Comparison of ENCODE assay signal across 19 cellular contexts in genomic region chr19:11191934-11192333, GRCh38. TPM values are rescaled to one million over a fixed set of nuclear protein-coding genes. Genes with fewer than 3 reads are reported as not detected.
A peak's percentile ranks its signal among the peaks of the same experiment; 100 is the strongest.
DNase-seq lines count a peak whose midpoint lies in the region; ATAC-seq and TF ChIP-seq lines count a peak whose summit lies in the region.
"Had no signal": no experiment of that assay in that cellular context is flagged by ENCODE, and none has a peak within 500 bp of the region (broad histone marks: within the 10 kb centered on the region; RNA-seq: fewer than 3 reads in every experiment).

No MANE protein-coding gene starts in this region.

- no peak overlapping the region for H3K27ac Mint-ChIP-seq in naive thymus-derived CD8-positive, alpha-beta T cell
- H3K27ac Mint-ChIP-seq: activated CD8-positive, alpha-beta memory T cell treated with anti-CD3 and anti-CD28 coated beads, Interleukin-2, amount 10 ng/mL, durations not matched to agents 7 days and 5 days; activated naive CD4-positive, alpha-beta T cell treated with anti-CD3 and anti-CD28 coated beads for 36 hours had no signal

- POLR2A ChIA-PET in RWPE1 (lab: Yijun Ruan, JAX; ENCODE audit: low non-redundant PET) = no interaction called here
- POLR2A ChIA-PET in naive thymus-derived CD8-positive, alpha-beta T cell (lab: Charles Lee) = no interaction called here

- TF ChIP-seq CTCF in GM06990 (IDR thresholded peaks at IDR 0.05; ENCODE audit: insufficient read depth, low read length, poor library complexity, severe bottlenecking) = no peak
- TF ChIP-seq CTCF in RWPE1 (conservative IDR thresholded peaks at IDR 0.05; ENCODE audit: low read depth) = no peak

- no peak overlapping the region for H3K4me3 Mint-ChIP-seq in naive thymus-derived CD8-positive, alpha-beta T cell
- H3K4me3 Mint-ChIP-seq: activated CD8-positive, alpha-beta memory T cell treated with anti-CD3 and anti-CD28 coated beads, Interleukin-2, amount 10 ng/mL, durations not matched to agents 7 days and 5 days; activated naive CD4-positive, alpha-beta T cell treated with anti-CD3 and anti-CD28 coated beads for 36 hours had no signal

- H3K9ac ChIP-seq in skeletal muscle satellite cell (ENCODE audit: low read depth, low read length) = no peak overlapping the region

- H3K36me3 Mint-ChIP-seq in naive thymus-derived CD8-positive, alpha-beta T cell = no peaks in the 10 kb centered on the region
- H3K36me3 Mint-ChIP-seq: activated CD8-positive, alpha-beta memory T cell treated with anti-CD3 and anti-CD28 coated beads, Interleukin-2, amount 10 ng/mL, durations not matched to agents 7 days and 5 days had no signal

- H3K4me3 ChIP-seq in GM06990 (replicated peaks; ENCODE audit: low read depth, low read length) (no peak overlapping the region), skeletal muscle satellite cell (ENCODE audit: low read length) (peak overlapping the region; percentile 19)
- H3K4me3 ChIP-seq: cardiac muscle cell had no signal

- H3K36me3 ChIP-seq in GM06990 (ENCODE audit: control insufficient read depth, insufficient read depth, low read length) (no peaks in the 10 kb centered on the region), skeletal muscle satellite cell (ENCODE audit: insufficient read depth, low read length) (peaks cover 62% of the 10 kb centered on the region)

- no peaks in the 10 kb centered on the region for H3K9me3 Mint-ChIP-seq in naive thymus-derived CD8-positive, alpha-beta T cell
- H3K9me3 Mint-ChIP-seq: activated naive CD4-positive, alpha-beta T cell treated with anti-CD3 and anti-CD28 coated beads for 36 hours had no signal

- H3K4me1 Mint-ChIP-seq in naive thymus-derived CD8-positive, alpha-beta T cell = peaks cover 5 to 14% (median 8%) of the 10 kb centered on the region in 4 donors

- peaks cover 3 to 19% (median 11%) of the 10 kb centered on the region in 5 donors for H3K27me3 Mint-ChIP-seq in naive thymus-derived CD8-positive, alpha-beta T cell

- CTCF ChIA-PET in RWPE1 (lab: Yijun Ruan, JAX) = no interaction called here

- H3K4me2 ChIP-seq in skeletal muscle satellite cell (ENCODE audit: low read length) = peak overlapping the region; percentile 95

- H3K27me3 ChIP-seq in GM06990 (replicated peaks; ENCODE audit: control insufficient read depth, insufficient read depth, low read length) = no peaks in the 10 kb centered on the region
- no peaks in the 10 kb centered on the region for H3K27me3 ChIP-seq in skeletal muscle satellite cell (ENCODE audit: control insufficient read depth, insufficient read depth, low read length)
- H3K27me3 ChIP-seq: cardiac muscle cell had no signal

- peak; percentile 60 for DNase-seq in GM06990 (ENCODE audit: extremely low read depth, insufficient read length)
- no peak for DNase-seq in RWPE1 (ENCODE audit: low spot score)
- DNase-seq in glomerular visceral epithelial cell (ENCODE audit: extremely low spot score) = peak; percentile 63
- DNase-seq in SK-N-DZ (ENCODE audit: low spot score) = no peak
- no peak for DNase-seq in naive thymus-derived CD8-positive, alpha-beta T cell
- DNase-seq: activated CD8-positive, alpha-beta memory T cell treated with anti-CD3 and anti-CD28 coated beads, Interleukin-2, amount 10 ng/mL, durations not matched to agents 7 days and 5 days; activated naive CD4-positive, alpha-beta T cell treated with anti-CD3 and anti-CD28 coated beads for 36 hours; DMS79 treated with DMSO at 0.1 percent for 48 hours; NCI-H2171; NK-92 treated with Interleukin-12 subunit alpha and Interleukin-12 subunit beta, amount 100 ng/mL, for 24 hours had no signal

- peaks cover 63% of the 10 kb centered on the region for H3K4me1 ChIP-seq in skeletal muscle satellite cell (ENCODE audit: control insufficient read depth, insufficient read depth, low read length)

- H3K9me3 ChIP-seq in skeletal muscle satellite cell (replicated peaks; ENCODE audit: low read length) = no peaks in the 10 kb centered on the region

- H3K27ac ChIP-seq in RWPE1 = peak overlapping the region; percentile 84
- H3K27ac ChIP-seq: cardiac muscle cell, VCaP had no signal

- ATAC-seq in naive thymus-derived CD8-positive, alpha-beta T cell = no peak
- ATAC-seq in HG03378 (IDR thresholded peaks at IDR 0.05; ENCODE audit: unreplicated experiment) (no peak), HG03159 (IDR thresholded peaks at IDR 0.05; ENCODE audit: unreplicated experiment) (no peak)
- ATAC-seq: activated CD8-positive, alpha-beta memory T cell treated with anti-CD3 and anti-CD28 coated beads, Interleukin-2, amount 10 ng/mL, durations not matched to agents 7 days and 5 days had no signal

RNA-seq across cellular contexts. Expression of gene KANK2, which starts 5.4 kb away (rescaled TPM):
- total RNA-seq in skeletal muscle satellite cell (2012; rRNA removed) = 266 and 301 TPM in 2 replicates
- polyA plus RNA-seq in SK-N-DZ (2014; cell fraction: cytosol; rRNA removed) = 20.7 and 22.0 TPM in 2 replicates
- 14.7 and 21.7 TPM in 2 replicates for polyA plus RNA-seq in SK-N-DZ (2014; cell fraction: nucleus; rRNA removed)
- total RNA-seq in naive thymus-derived CD8-positive, alpha-beta T cell = under 1 TPM; 0.23 to 0.36 TPM
- polyA plus RNA-seq in naive thymus-derived CD8-positive, alpha-beta T cell = not detected

RNA-seq across cellular contexts. Expression of gene SPC24, which starts 36.4 kb away (rescaled TPM):
- 45.7 and 54.5 TPM in 2 replicates for total RNA-seq in skeletal muscle satellite cell (2012; rRNA removed)
- 120 and 144 TPM in 2 replicates for polyA plus RNA-seq in SK-N-DZ (2014; cell fraction: cytosol; rRNA removed)
- 99.3 and 99.7 TPM in 2 replicates for polyA plus RNA-seq in SK-N-DZ (2014; cell fraction: nucleus; rRNA removed)
- 1 to 10 TPM; 1.5 to 1.7 TPM for total RNA-seq in naive thymus-derived CD8-positive, alpha-beta T cell
- under 1 TPM in 2 of 3 donors, not detected in 1; 0.16 to 0.47 TPM for polyA plus RNA-seq in naive thymus-derived CD8-positive, alpha-beta T cell

RNA-seq across cellular contexts. Expression of gene ANGPTL8, which starts 47.5 kb away (rescaled TPM):
- not detected in 2 replicates for total RNA-seq in skeletal muscle satellite cell (2012; rRNA removed)
- polyA plus RNA-seq in SK-N-DZ (2014; cell fraction: cytosol; rRNA removed) = not detected in 2 replicates
- polyA plus RNA-seq in SK-N-DZ (2014; cell fraction: nucleus; rRNA removed) = not detected in 2 replicates
- total RNA-seq in naive thymus-derived CD8-positive, alpha-beta T cell = not detected
- not detected for polyA plus RNA-seq in naive thymus-derived CD8-positive, alpha-beta T cell
- total RNA-seq: activated CD8-positive, alpha-beta memory T cell treated with anti-CD3 and anti-CD28 coated beads, Interleukin-2, amount 10 ng/mL, durations not matched to agents 7 days and 5 days; activated naive CD4-positive, alpha-beta T cell treated with anti-CD3 and anti-CD28 coated beads for 36 hours; cardiac muscle cell; endothelial cell of umbilical vein; lung microvascular endothelial cell; SK-MEL-5; temporal lobe had no signal
- polyA plus RNA-seq: endothelial cell of umbilical vein had no signal

Comparison
In these comparisons a context has a peak if more than half of its experiments do, and no peak if none do; other contexts are left out.
1. DNase-seq: peak in GM06990 (single experiment) and glomerular visceral epithelial cell (single experiment); none in RWPE1 (single experiment), SK-N-DZ (single experiment) and naive thymus-derived CD8-positive, alpha-beta T cell (0 of 10).